ENCODE assay signal across 1 cellular context in the genomic region with DNA sequence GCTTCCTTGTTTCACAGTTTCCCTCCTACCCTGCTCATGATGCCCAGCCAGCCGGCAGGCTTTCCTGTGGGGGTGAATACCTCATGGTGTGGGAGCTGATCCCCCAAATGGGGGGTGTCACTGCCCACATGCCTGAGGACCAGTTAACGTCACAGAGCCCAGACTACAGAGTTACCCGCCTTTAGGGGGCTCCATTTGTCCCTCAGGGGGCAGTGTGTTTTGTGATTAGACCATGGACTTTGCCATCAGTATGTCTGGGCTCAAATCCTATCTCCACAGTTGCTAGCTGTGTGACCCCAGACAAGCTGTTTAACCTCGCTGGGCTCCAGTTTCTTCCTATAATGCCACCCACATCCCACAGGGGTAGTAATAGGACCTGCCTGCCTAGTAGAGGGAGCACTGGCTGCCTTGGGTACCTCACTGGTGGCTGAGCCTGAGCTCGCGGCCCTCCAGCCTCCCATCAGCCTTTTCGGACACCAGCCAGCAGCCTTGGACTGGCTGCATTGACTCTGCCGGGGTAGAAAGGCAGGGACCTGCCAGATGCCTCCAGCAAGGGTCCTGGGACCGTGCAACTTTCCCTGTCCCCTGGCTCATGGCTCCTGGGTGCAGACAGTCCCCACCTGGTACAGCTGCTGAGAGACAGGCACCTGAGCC.
TF ChIP-seq lines count a peak whose summit lies in the region.

No MANE protein-coding gene starts in this region.

TF ChIP-seq in HepG2, 621 proteins besides CTCF, POLR2A, EP300 and RAD21 (continued from another document and continues in another):
- TF ChIP-seq, protein P1, sequence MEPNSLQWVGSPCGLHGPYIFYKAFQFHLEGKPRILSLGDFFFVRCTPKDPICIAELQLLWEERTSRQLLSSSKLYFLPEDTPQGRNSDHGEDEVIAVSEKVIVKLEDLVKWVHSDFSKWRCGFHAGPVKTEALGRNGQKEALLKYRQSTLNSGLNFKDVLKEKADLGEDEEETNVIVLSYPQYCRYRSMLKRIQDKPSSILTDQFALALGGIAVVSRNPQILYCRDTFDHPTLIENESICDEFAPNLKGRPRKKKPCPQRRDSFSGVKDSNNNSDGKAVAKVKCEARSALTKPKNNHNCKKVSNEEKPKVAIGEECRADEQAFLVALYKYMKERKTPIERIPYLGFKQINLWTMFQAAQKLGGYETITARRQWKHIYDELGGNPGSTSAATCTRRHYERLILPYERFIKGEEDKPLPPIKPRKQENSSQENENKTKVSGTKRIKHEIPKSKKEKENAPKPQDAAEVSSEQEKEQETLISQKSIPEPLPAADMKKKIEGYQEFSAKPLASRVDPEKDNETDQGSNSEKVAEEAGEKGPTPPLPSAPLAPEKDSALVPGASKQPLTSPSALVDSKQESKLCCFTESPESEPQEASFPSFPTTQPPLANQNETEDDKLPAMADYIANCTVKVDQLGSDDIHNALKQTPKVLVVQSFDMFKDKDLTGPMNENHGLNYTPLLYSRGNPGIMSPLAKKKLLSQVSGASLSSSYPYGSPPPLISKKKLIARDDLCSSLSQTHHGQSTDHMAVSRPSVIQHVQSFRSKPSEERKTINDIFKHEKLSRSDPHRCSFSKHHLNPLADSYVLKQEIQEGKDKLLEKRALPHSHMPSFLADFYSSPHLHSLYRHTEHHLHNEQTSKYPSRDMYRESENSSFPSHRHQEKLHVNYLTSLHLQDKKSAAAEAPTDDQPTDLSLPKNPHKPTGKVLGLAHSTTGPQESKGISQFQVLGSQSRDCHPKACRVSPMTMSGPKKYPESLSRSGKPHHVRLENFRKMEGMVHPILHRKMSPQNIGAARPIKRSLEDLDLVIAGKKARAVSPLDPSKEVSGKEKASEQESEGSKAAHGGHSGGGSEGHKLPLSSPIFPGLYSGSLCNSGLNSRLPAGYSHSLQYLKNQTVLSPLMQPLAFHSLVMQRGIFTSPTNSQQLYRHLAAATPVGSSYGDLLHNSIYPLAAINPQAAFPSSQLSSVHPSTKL (CRISPR knock-in tag; IDR thresholded peaks at IDR 0.05): no peak
- TF ChIP-seq HOXA9 (CRISPR knock-in tag; IDR thresholded peaks at IDR 0.05; ENCODE audit: borderline replicate concordance) (no peak), ZBTB44 (CRISPR knock-in tag; IDR thresholded peaks at IDR 0.05) (no peak), HOXA5 (CRISPR knock-in tag; IDR thresholded peaks at IDR 0.05) (peak; percentile 54; the same call in 1 of the 2 replicates), PRDM4 (CRISPR knock-in tag; IDR thresholded peaks at IDR 0.05; ENCODE audit: borderline replicate concordance) (no peak), NFE2L1 (CRISPR knock-in tag; IDR thresholded peaks at IDR 0.05; ENCODE audit: borderline replicate concordance) (0 out of 2 replicates have a peak, but pooled peaks have one; percentile 55), SP5 (CRISPR knock-in tag; IDR thresholded peaks at IDR 0.05; ENCODE audit: borderline replicate concordance, low read depth) (no peak), SAP130 (CRISPR knock-in tag; IDR thresholded peaks at IDR 0.05; ENCODE audit: low read depth) (no peak), NFKB2 (CRISPR knock-in tag; IDR thresholded peaks at IDR 0.05; ENCODE audit: borderline replicate concordance) (0 out of 2 replicates have a peak, but pooled peaks have one; percentile 44), NCOA1 (CRISPR knock-in tag; IDR thresholded peaks at IDR 0.05) (peak; percentile 46; the same call in 1 of the 2 replicates), GTF3A (CRISPR knock-in tag; conservative IDR thresholded peaks at IDR 0.05) (peak; percentile 85; the same call in 1 of the 2 replicates), MZF1 (CRISPR knock-in tag; IDR thresholded peaks at IDR 0.05; ENCODE audit: borderline replicate concordance) (no peak), BORCS8-MEF2B (CRISPR knock-in tag; IDR thresholded peaks at IDR 0.05) (no peak), ZNF616 (CRISPR knock-in tag; IDR thresholded peaks at IDR 0.05; ENCODE audit: low read depth) (no peak), ZNF850 (CRISPR knock-in tag; conservative IDR thresholded peaks at IDR 0.05) (no peak), U2AF1 (optimal IDR thresholded peaks at IDR 0.05; ENCODE audit: low read depth, low read length) (no peak), FOXO4 (CRISPR knock-in tag; conservative IDR thresholded peaks at IDR 0.05) (no peak), SP1 (IDR thresholded peaks at IDR 0.05) (no peak), SP1 (CRISPR knock-in tag; IDR thresholded peaks at IDR 0.05) (no peak), LBX2 (CRISPR knock-in tag; IDR thresholded peaks at IDR 0.05; ENCODE audit: borderline replicate concordance) (no peak), RARG (CRISPR knock-in tag; IDR thresholded peaks at IDR 0.05; ENCODE audit: low read depth) (peak; percentile 72; the same call in 1 of the 2 replicates), ZNF234 (CRISPR knock-in tag; conservative IDR thresholded peaks at IDR 0.05) (peak; percentile 23; the same call in 1 of the 2 replicates), HDAC2 (CRISPR knock-in tag; IDR thresholded peaks at IDR 0.05) (no peak), ZNF543 (CRISPR knock-in tag; IDR thresholded peaks at IDR 0.05) (peak; percentile 91), ZMYM3 (CRISPR knock-in tag; IDR thresholded peaks at IDR 0.05) (peak; percentile 92), POLR2AphosphoS2 (IDR thresholded peaks at IDR 0.05; ENCODE audit: low read depth, low read length) (no peak), ZBTB7A (CRISPR knock-in tag; IDR thresholded peaks at IDR 0.05) (no peak), ZNF251 (CRISPR knock-in tag; IDR thresholded peaks at IDR 0.05) (no peak), ZNF556 (CRISPR knock-in tag; IDR thresholded peaks at IDR 0.05; ENCODE audit: borderline replicate concordance) (0 out of 2 replicates have a peak, but pooled peaks have one; percentile 20), ZNF33A (CRISPR knock-in tag; IDR thresholded peaks at IDR 0.05; ENCODE audit: borderline replicate concordance) (no peak), EZH2 (conservative IDR thresholded peaks at IDR 0.05; ENCODE audit: low read depth, low read length) (no peak), ZNF605 (CRISPR knock-in tag; IDR thresholded peaks at IDR 0.05) (peak; percentile 70; the same call in 1 of the 2 replicates), ARID2 (CRISPR knock-in tag; IDR thresholded peaks at IDR 0.05; ENCODE audit: borderline replicate concordance) (no peak), ZFP82 (CRISPR knock-in tag; IDR thresholded peaks at IDR 0.05; ENCODE audit: borderline replicate concordance) (no peak), CREB1 (IDR thresholded peaks at IDR 0.05) (no peak), CREB1 (CRISPR knock-in tag; IDR thresholded peaks at IDR 0.05) (no peak), ZNF367 (CRISPR knock-in tag; IDR thresholded peaks at IDR 0.05; ENCODE audit: borderline replicate concordance) (0 out of 2 replicates have a peak, but pooled peaks have one; percentile 24)
- TF ChIP-seq, protein P2, sequence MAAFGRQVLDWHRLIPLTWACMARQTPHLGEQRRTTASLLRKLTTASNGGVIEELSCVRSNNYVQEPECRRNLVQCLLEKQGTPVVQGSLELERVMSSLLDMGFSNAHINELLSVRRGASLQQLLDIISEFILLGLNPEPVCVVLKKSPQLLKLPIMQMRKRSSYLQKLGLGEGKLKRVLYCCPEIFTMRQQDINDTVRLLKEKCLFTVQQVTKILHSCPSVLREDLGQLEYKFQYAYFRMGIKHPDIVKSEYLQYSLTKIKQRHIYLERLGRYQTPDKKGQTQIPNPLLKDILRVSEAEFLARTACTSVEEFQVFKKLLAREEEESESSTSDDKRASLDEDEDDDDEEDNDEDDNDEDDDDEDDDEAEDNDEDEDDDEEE (CRISPR knock-in tag; IDR thresholded peaks at IDR 0.05): no peak; the same call in 1 of the 2 replicates
- TF ChIP-seq, protein P3, sequence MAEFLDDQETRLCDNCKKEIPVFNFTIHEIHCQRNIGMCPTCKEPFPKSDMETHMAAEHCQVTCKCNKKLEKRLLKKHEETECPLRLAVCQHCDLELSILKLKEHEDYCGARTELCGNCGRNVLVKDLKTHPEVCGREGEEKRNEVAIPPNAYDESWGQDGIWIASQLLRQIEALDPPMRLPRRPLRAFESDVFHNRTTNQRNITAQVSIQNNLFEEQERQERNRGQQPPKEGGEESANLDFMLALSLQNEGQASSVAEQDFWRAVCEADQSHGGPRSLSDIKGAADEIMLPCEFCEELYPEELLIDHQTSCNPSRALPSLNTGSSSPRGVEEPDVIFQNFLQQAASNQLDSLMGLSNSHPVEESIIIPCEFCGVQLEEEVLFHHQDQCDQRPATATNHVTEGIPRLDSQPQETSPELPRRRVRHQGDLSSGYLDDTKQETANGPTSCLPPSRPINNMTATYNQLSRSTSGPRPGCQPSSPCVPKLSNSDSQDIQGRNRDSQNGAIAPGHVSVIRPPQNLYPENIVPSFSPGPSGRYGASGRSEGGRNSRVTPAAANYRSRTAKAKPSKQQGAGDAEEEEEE (CRISPR knock-in tag; IDR thresholded peaks at IDR 0.05; ENCODE audit: borderline replicate concordance): no peak; the same call in 1 of the 2 replicates
- TF ChIP-seq, protein P4, sequence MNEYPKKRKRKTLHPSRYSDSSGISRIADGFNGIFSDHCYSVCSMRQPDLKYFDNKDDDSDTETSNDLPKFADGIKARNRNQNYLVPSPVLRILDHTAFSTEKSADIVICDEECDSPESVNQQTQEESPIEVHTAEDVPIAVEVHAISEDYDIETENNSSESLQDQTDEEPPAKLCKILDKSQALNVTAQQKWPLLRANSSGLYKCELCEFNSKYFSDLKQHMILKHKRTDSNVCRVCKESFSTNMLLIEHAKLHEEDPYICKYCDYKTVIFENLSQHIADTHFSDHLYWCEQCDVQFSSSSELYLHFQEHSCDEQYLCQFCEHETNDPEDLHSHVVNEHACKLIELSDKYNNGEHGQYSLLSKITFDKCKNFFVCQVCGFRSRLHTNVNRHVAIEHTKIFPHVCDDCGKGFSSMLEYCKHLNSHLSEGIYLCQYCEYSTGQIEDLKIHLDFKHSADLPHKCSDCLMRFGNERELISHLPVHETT (CRISPR knock-in tag; conservative IDR thresholded peaks at IDR 0.05): no peak
- TF ChIP-seq, protein P5, sequence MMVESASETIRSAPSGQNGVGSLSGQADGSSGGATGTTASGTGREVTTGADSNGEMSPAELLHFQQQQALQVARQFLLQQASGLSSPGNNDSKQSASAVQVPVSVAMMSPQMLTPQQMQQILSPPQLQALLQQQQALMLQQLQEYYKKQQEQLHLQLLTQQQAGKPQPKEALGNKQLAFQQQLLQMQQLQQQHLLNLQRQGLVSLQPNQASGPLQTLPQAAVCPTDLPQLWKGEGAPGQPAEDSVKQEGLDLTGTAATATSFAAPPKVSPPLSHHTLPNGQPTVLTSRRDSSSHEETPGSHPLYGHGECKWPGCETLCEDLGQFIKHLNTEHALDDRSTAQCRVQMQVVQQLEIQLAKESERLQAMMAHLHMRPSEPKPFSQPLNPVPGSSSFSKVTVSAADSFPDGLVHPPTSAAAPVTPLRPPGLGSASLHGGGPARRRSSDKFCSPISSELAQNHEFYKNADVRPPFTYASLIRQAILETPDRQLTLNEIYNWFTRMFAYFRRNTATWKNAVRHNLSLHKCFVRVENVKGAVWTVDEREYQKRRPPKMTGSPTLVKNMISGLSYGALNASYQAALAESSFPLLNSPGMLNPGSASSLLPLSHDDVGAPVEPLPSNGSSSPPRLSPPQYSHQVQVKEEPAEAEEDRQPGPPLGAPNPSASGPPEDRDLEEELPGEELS (CRISPR knock-in tag; IDR thresholded peaks at IDR 0.05): no peak
- TF ChIP-seq, protein P6, sequence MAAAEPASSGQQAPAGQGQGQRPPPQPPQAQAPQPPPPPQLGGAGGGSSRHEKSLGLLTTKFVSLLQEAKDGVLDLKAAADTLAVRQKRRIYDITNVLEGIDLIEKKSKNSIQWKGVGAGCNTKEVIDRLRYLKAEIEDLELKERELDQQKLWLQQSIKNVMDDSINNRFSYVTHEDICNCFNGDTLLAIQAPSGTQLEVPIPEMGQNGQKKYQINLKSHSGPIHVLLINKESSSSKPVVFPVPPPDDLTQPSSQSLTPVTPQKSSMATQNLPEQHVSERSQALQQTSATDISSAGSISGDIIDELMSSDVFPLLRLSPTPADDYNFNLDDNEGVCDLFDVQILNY (CRISPR knock-in tag; conservative IDR thresholded peaks at IDR 0.05): no peak
